In genomic region chrX:156009691-156010090, GRCh38 we compare ENCODE assay signal across 6 cellular contexts. TPM values are rescaled to one million over a fixed set of nuclear protein-coding genes. Genes with fewer than 3 reads are reported as not detected.
"Had no signal": no experiment of that assay in that cellular context is flagged by ENCODE, and none has a peak within 500 bp of the region (broad histone marks: within the 10 kb centered on the region; RNA-seq: fewer than 3 reads in every experiment).

No MANE protein-coding gene starts in this region.

RNA-seq across cellular contexts. Expression of gene IL9R, which starts 12.2 kb away (rescaled TPM):
- total RNA-seq: PC-3, Right ventricle myocardium inferior, Right ventricle myocardium superior, SJCRH30, SJSA1, SK-MEL-5 had no signal
